Comparison of ENCODE assay signal across 18 cellular contexts in genomic region chr5:71960196-71960595, GRCh38.
A peak's percentile ranks its signal among the peaks of the same experiment; 100 is the strongest.
DNase-seq lines count a peak whose midpoint lies in the region; ATAC-seq, FAIRE-seq and TF ChIP-seq lines count a peak whose summit lies in the region.
"Had no signal": no experiment of that assay in that cellular context is flagged by ENCODE, and none has a peak within 500 bp of the region (broad histone marks: within the 10 kb centered on the region; RNA-seq: fewer than 3 reads in every experiment).

No MANE protein-coding gene starts in this region.

- no peak overlapping the region for H2AFZ ChIP-seq in PC-3 (ENCODE audit: low read length)

- no peaks in the 10 kb centered on the region for H3K36me3 ChIP-seq in PC-3 (ENCODE audit: low read depth, low read length)

- 33% methylated on average over 4 of the region's 4 CpGs for WGBS in A549 (ENCODE audit: missing lambda C conversion rate)

- DNase-seq in A549 (ENCODE audit: low read depth in 1 of 2, low spot score in 1 of 2) = no peak
- peak; percentile 62 for DNase-seq in HCEC 1CT
- peak; percentile 34 for DNase-seq in PC-3
- DNase-seq in epithelial cell of esophagus (ENCODE audit: low read depth) = peak; percentile 8
- DNase-seq in NCI-H2196 treated with DMSO at 0.1 percent for 48 hours (lab: John Stamatoyannopoulos, UW; ENCODE audit: unreplicated experiment) = no peak
- no peak for DNase-seq in left cardiac atrium
- no peak for DNase-seq in omental fat pad (ENCODE audit: low spot score)
- DNase-seq: CD4-positive, alpha-beta memory T cell; DMS153; DMS79 treated with DMSO at 0.1 percent for 48 hours; EL; GDM1; GOT3; H9 had no signal

- TF ChIP-seq POLR2A in A549 (IDR thresholded peaks at IDR 0.05; ENCODE audit: low read length) = no peak

- H3K4me3 ChIP-seq in A549 = no peak overlapping the region
- no peak overlapping the region for H3K4me3 ChIP-seq in PC-3 (ENCODE audit: low read length)
- no peak overlapping the region for H3K4me3 ChIP-seq in epithelial cell of esophagus (ENCODE audit: low read length)
- H3K4me3 ChIP-seq: K562 had no signal

- intact Hi-C loops in PC-3 (cut with micrococcal nuclease) (no loop called here), left cardiac atrium (cut with DNase I) (no loop called here)

- no peaks in the 10 kb centered on the region for H3K79me2 ChIP-seq in PC-3 (ENCODE audit: low read length)

- H3K4me1 ChIP-seq in A549 = peaks cover 6% of the 10 kb centered on the region; the same call in 1 of the 3 replicates
- no peaks in the 10 kb centered on the region for H3K4me1 ChIP-seq in PC-3 (ENCODE audit: insufficient read depth, low read length)

- H3F3A ChIP-seq in PC-3 (ENCODE audit: low read length, unreplicated experiment) = no peaks in the 10 kb centered on the region

- no peak for FAIRE-seq in A549 (lab: Jason Lieb, UNC)
- FAIRE-seq: D721Med, K562 had no signal

- TF ChIP-seq RAD21 in A549 (conservative IDR thresholded peaks at IDR 0.05 in 1 of 2, IDR thresholded peaks at IDR 0.05 in 1 of 2) = no peak

- H3K9me3 ChIP-seq in A549 = no peaks in the 10 kb centered on the region
- H3K9me3 ChIP-seq in PC-3 (ENCODE audit: low read length) = no peaks in the 10 kb centered on the region

- no peak for ATAC-seq in A549
- peak; percentile 37; the same call in 1 of the 2 replicates for ATAC-seq in PC-3
- no peak for ATAC-seq in activated CD4-positive, CD25-positive, alpha-beta regulatory T cell treated with anti-CD3 and anti-CD28 coated beads, Interleukin-2, amount 50 U/mL, for 24 hours
- ATAC-seq in left cardiac atrium = no peak
- ATAC-seq in omental fat pad (ENCODE audit: low FRiP score) = no peak
- ATAC-seq: K562 had no signal

- H3K9ac ChIP-seq in PC-3 (ENCODE audit: low read length) = no peak overlapping the region

- no peaks in the 10 kb centered on the region for H3K27me3 ChIP-seq in PC-3 (ENCODE audit: low read length)

- TF ChIP-seq CTCF in A549 (IDR thresholded peaks at IDR 0.05) = no peak
- TF ChIP-seq CTCF in PC-3 (conservative IDR thresholded peaks at IDR 0.05; ENCODE audit: low read depth, low read length) = no peak
- no peak for TF ChIP-seq CTCF in epithelial cell of esophagus (IDR thresholded peaks at IDR 0.05; ENCODE audit: insufficient read depth, low read depth, low read length, missing control alignments)
- no peak for TF ChIP-seq CTCF in omental fat pad (IDR thresholded peaks at IDR 0.05)

- no peaks in the 10 kb centered on the region for H4K20me1 ChIP-seq in PC-3 (ENCODE audit: low read length)

- H3K9me2 ChIP-seq in PC-3 (replicated peaks; ENCODE audit: low read length) = no peaks in the 10 kb centered on the region

- CTCF ChIA-PET in A549 (lab: Yijun Ruan, JAX) (no interaction called here), PC-3 (lab: Charles Lee) (no interaction called here)

- POLR2A ChIA-PET in A549 (lab: Yijun Ruan, JAX) (no interaction called here), PC-3 (lab: Charles Lee; ENCODE audit: unreplicated experiment) (no interaction called here)

- H3K27ac ChIP-seq in A549 (no peak overlapping the region), PC-3 (ENCODE audit: low read length) (no peak overlapping the region)
- H3K27ac ChIP-seq: C4-2B had no signal

- no peak for TF ChIP-seq EP300 in A549 (IDR thresholded peaks at IDR 0.05)

- no peak overlapping the region for H3K4me2 ChIP-seq in A549
- no peak overlapping the region for H3K4me2 ChIP-seq in PC-3 (ENCODE audit: low read length)

- BruUV-seq in PC-3 (replicated peaks; lab: Mats Ljungman, UMichigan) = no TSS peak

TF ChIP-seq in A549, 52 proteins besides CTCF, POLR2A, EP300 and RAD21:
- no peak for TF ChIP-seq MAFK (IDR thresholded peaks at IDR 0.05; ENCODE audit: partially characterized antibody)
- TF ChIP-seq CBX2 (IDR thresholded peaks at IDR 0.05; ENCODE audit: borderline replicate concordance, low read depth) = no peak
- no peak for TF ChIP-seq KDM1A (IDR thresholded peaks at IDR 0.05; ENCODE audit: low read depth)
- TF ChIP-seq RFX5 (IDR thresholded peaks at IDR 0.05) = 0 out of 2 replicates have a peak, but pooled peaks have one; percentile 30

Comparison
In these comparisons a context has a peak if more than half of its experiments do, and no peak if none do; other contexts are left out.
1. DNase-seq: peak in HCEC 1CT (single experiment), PC-3 (single experiment) and epithelial cell of esophagus (single experiment); none in A549 (0 of 2), NCI-H2196 treated with DMSO at 0.1 percent for 48 hours (single experiment), left cardiac atrium (single experiment) and omental fat pad (single experiment).